8 cellular contexts compared by ENCODE assay signal in the genomic region with DNA sequence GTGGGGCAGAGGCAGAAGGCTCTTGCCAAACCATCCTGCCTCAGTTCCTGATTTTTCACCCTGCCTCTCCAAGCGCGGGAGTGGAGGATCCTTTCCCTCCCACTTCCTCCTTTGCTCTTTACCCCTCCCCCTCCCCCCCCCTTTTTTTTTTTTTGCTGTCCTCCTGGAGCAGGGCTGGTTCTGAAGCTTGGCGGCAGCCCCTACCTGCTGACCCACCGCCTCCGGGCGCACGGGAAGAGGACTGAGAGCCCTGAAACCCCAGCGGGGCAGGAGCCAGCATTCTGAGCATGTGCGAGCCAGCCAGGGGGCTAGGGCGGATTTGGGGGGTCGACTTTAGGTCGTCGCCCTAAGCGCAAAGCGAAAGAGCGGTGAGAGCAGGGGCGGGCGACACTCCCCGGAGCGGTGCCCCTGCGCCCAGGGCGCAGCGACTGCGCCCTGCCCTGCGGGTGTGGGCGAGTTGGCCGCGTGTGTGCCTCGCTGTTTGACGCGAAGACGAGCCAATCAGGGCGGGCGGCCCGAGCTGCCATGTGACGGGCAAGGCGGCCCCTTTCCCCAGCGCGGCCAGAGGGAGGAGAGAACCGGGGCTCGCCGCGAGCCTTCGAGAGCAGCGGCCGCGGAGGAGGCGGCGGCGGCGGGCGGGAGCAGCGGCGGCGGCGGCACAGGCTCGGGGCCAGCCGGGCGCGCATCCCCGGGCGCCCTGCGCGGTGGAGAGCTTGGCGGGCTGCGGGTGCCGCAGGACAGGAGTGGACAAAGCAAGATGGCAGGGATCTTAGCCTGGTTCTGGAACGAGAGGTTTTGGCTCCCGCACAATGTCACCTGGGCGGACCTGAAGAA. TPM values are rescaled to one million over a fixed set of nuclear protein-coding genes. Genes with fewer than 3 reads are reported as not detected.
DNase-seq lines count a peak whose midpoint lies in the region; ATAC-seq and TF ChIP-seq lines count a peak whose summit lies in the region.

A gene with protein sequence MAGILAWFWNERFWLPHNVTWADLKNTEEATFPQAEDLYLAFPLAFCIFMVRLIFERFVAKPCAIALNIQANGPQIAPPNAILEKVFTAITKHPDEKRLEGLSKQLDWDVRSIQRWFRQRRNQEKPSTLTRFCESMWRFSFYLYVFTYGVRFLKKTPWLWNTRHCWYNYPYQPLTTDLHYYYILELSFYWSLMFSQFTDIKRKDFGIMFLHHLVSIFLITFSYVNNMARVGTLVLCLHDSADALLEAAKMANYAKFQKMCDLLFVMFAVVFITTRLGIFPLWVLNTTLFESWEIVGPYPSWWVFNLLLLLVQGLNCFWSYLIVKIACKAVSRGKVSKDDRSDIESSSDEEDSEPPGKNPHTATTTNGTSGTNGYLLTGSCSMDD (plus strand): TSS at position 581 of the 834 bp plus-strand sequence. CDS start 177 bp downstream, at position 758.

- H3K9me3 ChIP-seq in AG04450 (ENCODE audit: control insufficient read depth, insufficient read depth, low read length), result no peaks in the 10 kb centered on the region; the same call in none of the 2 replicates

- no peak for TF ChIP-seq CTCF in AG04450 (IDR thresholded peaks at IDR 0.05; ENCODE audit: low read depth, low read length)
- TF ChIP-seq CTCF in choroid plexus epithelial cell (conservative IDR thresholded peaks at IDR 0.05; ENCODE audit: low read depth, low read length), result no peak

- H3K4me3 ChIP-seq in AG04450 (ENCODE audit: low read depth, low read length) (peak within 1 kb of the TSS; percentile 95), choroid plexus epithelial cell (ENCODE audit: low read depth, low read length) (peak within 1 kb of the TSS; percentile 90)

- peaks cover 3% of the 10 kb centered on the region for H3K27me3 ChIP-seq in AG04450 (ENCODE audit: control insufficient read depth, insufficient read depth, low read length)
- no peaks in the 10 kb centered on the region for H3K27me3 ChIP-seq in layer of hippocampus (ENCODE audit: control insufficient read depth, insufficient read depth, low read length)

- DNase-seq in AG04450 (ENCODE audit: low read depth, low spot score) (peak; percentile 84), NCI-H2196 treated with DMSO at 0.1 percent for 48 hours (lab: John Stamatoyannopoulos, UW; ENCODE audit: unreplicated experiment) (peak; percentile 78), choroid plexus epithelial cell (ENCODE audit: low read depth) (peak; percentile 96)
- peak; percentile 74 to 78 for DNase-seq in activated CD4-positive, alpha-beta T cell treated with anti-CD3 and anti-CD28 coated beads for 24 hours (ENCODE audit: low read depth in 2 of 2)
- DNase-seq in stimulated activated CD4-positive, alpha-beta T cell treated with anti-CD3 and anti-CD28 coated beads, Interleukin-1b, Interleukin-23, amount 100 ng/mL, for 1 hour (ENCODE audit: low read depth in 2 of 2), result peak; percentile 21 to 58

- CTCF ChIA-PET in AG04450 (lab: Charles Lee), result no interaction called here

- POLR2A ChIA-PET in AG04450 (lab: Yijun Ruan, JAX), result interaction anchor here (0.7 kb wide), 1 partner anchor 241 kb away, joined by 4 read pairs; no protein-coding TSS in a partner anchor

- ATAC-seq in GM18867 (IDR thresholded peaks at IDR 0.05; ENCODE audit: unreplicated experiment), result peak; percentile 97
- peak; percentile 96 for ATAC-seq in HG03095 (IDR thresholded peaks at IDR 0.05; ENCODE audit: unreplicated experiment)

- H3K27ac ChIP-seq in AG04450 (ENCODE audit: low read depth, low read length) (no peak within 1 kb of the TSS), layer of hippocampus (ENCODE audit: low read depth, low read length) (peak within 1 kb of the TSS; percentile 74)

RNA-seq across cellular contexts. Expression of the gene that starts here (rescaled TPM):
- 5.4 and 6.2 TPM in 2 replicates for polyA plus RNA-seq in AG04450 (2011; rRNA removed)
- 4.9 and 7.2 TPM in 2 replicates for polyA minus RNA-seq in AG04450 (2011; rRNA and poly(A)+ RNA removed)

Comparison
In these comparisons a context has a peak if more than half of its experiments do, and no peak if none do; other contexts are left out.
1. DNase-seq: peak in every context shown above with its lines; median percentile 96 in choroid plexus epithelial cell; 84 in AG04450; 78 in NCI-H2196 treated with DMSO at 0.1 percent for 48 hours; 76 in activated CD4-positive, alpha-beta T cell treated with anti-CD3 and anti-CD28 coated beads for 24 hours; 40 in stimulated activated CD4-positive, alpha-beta T cell treated with anti-CD3 and anti-CD28 coated beads, Interleukin-1b, Interleukin-23, amount 100 ng/mL, for 1 hour.